In genomic region chr12:112183141-112183581, GRCh38 we compare ENCODE assay signal across 9 cellular contexts. TPM values are rescaled to one million over a fixed set of nuclear protein-coding genes. Genes with fewer than 3 reads are reported as not detected.
DNase-seq lines count a peak whose midpoint lies in the region; ATAC-seq and TF ChIP-seq lines count a peak whose summit lies in the region.
"Had no signal": no experiment of that assay in that cellular context is flagged by ENCODE, and none has a peak within 500 bp of the region (broad histone marks: within the 10 kb centered on the region; RNA-seq: fewer than 3 reads in every experiment).

No MANE protein-coding gene starts in this region.

- no peaks in the 10 kb centered on the region for H3K27me3 Mint-ChIP-seq in activated T-helper 1 cell treated with anti-CD3 and anti-CD28 coated beads, Interleukin-12 subunit alpha, Interleukin-12 subunit beta, Interleukin-2, Interleukin-4 antibody, amounts not matched to agents 30 ng/mL and 10 ng/mL and 1 ng/mL, durations not matched to agents 14 hours and 24 hours and 36 hours (ENCODE audit: insufficient read depth)

- peak overlapping the region; percentile 82 for H3K27ac ChIP-seq in layer of hippocampus (ENCODE audit: low read depth, low read length)
- H3K27ac ChIP-seq: cardiac muscle cell had no signal

- ATAC-seq in GM21825 (IDR thresholded peaks at IDR 0.05; ENCODE audit: unreplicated experiment) (peak; percentile 57), GM19455 (IDR thresholded peaks at IDR 0.05; ENCODE audit: unreplicated experiment) (no peak)

- no peaks in the 10 kb centered on the region for H3K9me3 Mint-ChIP-seq in activated T-helper 1 cell treated with anti-CD3 and anti-CD28 coated beads, Interleukin-12 subunit alpha, Interleukin-12 subunit beta, Interleukin-2, Interleukin-4 antibody, amounts not matched to agents 30 ng/mL and 10 ng/mL and 1 ng/mL, durations not matched to agents 14 hours and 24 hours and 36 hours

- H3K4me3 Mint-ChIP-seq in activated T-helper 1 cell treated with anti-CD3 and anti-CD28 coated beads, Interleukin-12 subunit alpha, Interleukin-12 subunit beta, Interleukin-2, Interleukin-4 antibody, amounts not matched to agents 30 ng/mL and 10 ng/mL and 1 ng/mL, durations not matched to agents 14 hours and 24 hours and 36 hours: no peak overlapping the region

- intact Hi-C loops in activated T-helper 1 cell treated with anti-CD3 and anti-CD28 coated beads, Interleukin-12 subunit alpha, Interleukin-12 subunit beta, Interleukin-2, Interleukin-4 antibody, amounts not matched to agents 30 ng/mL and 10 ng/mL and 1 ng/mL, durations not matched to agents 14 hours and 24 hours and 36 hours (cut with micrococcal nuclease): loop anchor here (1.0 to 2.0 kb wide), 2 partner anchors 52 to 204 kb away; no protein-coding TSS in a partner anchor
- intact Hi-C loops in cardiac septum (cut with DNase I): no loop called here

- DNase-seq in AG08396 (ENCODE audit: low spot score) (peak; percentile 84), SHP77 treated with DMSO at 0.1 percent for 48 hours (lab: John Stamatoyannopoulos, UW) (no peak), HEK293T (ENCODE audit: extremely low spot score) (no peak), cardiac septum (ENCODE audit: low spot score) (no peak)
- no peak for DNase-seq in activated T-helper 1 cell treated with anti-CD3 and anti-CD28 coated beads, Interleukin-12 subunit alpha, Interleukin-12 subunit beta, Interleukin-2, Interleukin-4 antibody, amounts not matched to agents 30 ng/mL and 10 ng/mL and 1 ng/mL, durations not matched to agents 14 hours and 24 hours and 36 hours (ENCODE audit: low spot score)

- POLR2A ChIA-PET in HEK293T (lab: Yijun Ruan, JAX): no interaction called here

- CTCF ChIA-PET in HEK293T (lab: Yijun Ruan, JAX): no interaction called here

- peaks cover 21% of the 10 kb centered on the region for H3K36me3 Mint-ChIP-seq in activated T-helper 1 cell treated with anti-CD3 and anti-CD28 coated beads, Interleukin-12 subunit alpha, Interleukin-12 subunit beta, Interleukin-2, Interleukin-4 antibody, amounts not matched to agents 30 ng/mL and 10 ng/mL and 1 ng/mL, durations not matched to agents 14 hours and 24 hours and 36 hours (ENCODE audit: low read depth)

- H3K27me3 ChIP-seq in layer of hippocampus (ENCODE audit: control insufficient read depth, insufficient read depth, low read length): no peaks in the 10 kb centered on the region
- H3K27me3 ChIP-seq: cardiac muscle cell had no signal

- peaks cover 13% of the 10 kb centered on the region for H3K4me1 Mint-ChIP-seq in activated T-helper 1 cell treated with anti-CD3 and anti-CD28 coated beads, Interleukin-12 subunit alpha, Interleukin-12 subunit beta, Interleukin-2, Interleukin-4 antibody, amounts not matched to agents 30 ng/mL and 10 ng/mL and 1 ng/mL, durations not matched to agents 14 hours and 24 hours and 36 hours (ENCODE audit: low read depth)

- peak overlapping the region; percentile 19 for H3K27ac Mint-ChIP-seq in activated T-helper 1 cell treated with anti-CD3 and anti-CD28 coated beads, Interleukin-12 subunit alpha, Interleukin-12 subunit beta, Interleukin-2, Interleukin-4 antibody, amounts not matched to agents 30 ng/mL and 10 ng/mL and 1 ng/mL, durations not matched to agents 14 hours and 24 hours and 36 hours

TF ChIP-seq in HEK293T, 16 proteins besides CTCF, POLR2A, EP300 and RAD21:
- TF ChIP-seq SUZ12 (IDR thresholded peaks at IDR 0.05): no peak
- no peak for TF ChIP-seq FOXM1 (IDR thresholded peaks at IDR 0.05; ENCODE audit: borderline replicate concordance)
- TF ChIP-seq ZNF384 (IDR thresholded peaks at IDR 0.05): no peak
- TF ChIP-seq CTBP1 (IDR thresholded peaks at IDR 0.05; ENCODE audit: borderline replicate concordance): no peak
- no peak for TF ChIP-seq TARDBP (IDR thresholded peaks at IDR 0.05)
- no peak for TF ChIP-seq HDGF (IDR thresholded peaks at IDR 0.05; ENCODE audit: borderline replicate concordance)
- TF ChIP-seq FOXK2 (IDR thresholded peaks at IDR 0.05): no peak
- no peak for TF ChIP-seq LEF1 (IDR thresholded peaks at IDR 0.05; ENCODE audit: borderline replicate concordance)
- TF ChIP-seq FOXA1 (IDR thresholded peaks at IDR 0.05): no peak
- TF ChIP-seq L3MBTL2 (conservative IDR thresholded peaks at IDR 0.05): no peak
- no peak for TF ChIP-seq ELF4 (IDR thresholded peaks at IDR 0.05)
- TF ChIP-seq SP1 (IDR thresholded peaks at IDR 0.05): no peak
- no peak for TF ChIP-seq ARNT (IDR thresholded peaks at IDR 0.05)
- TF ChIP-seq BHLHE40 (IDR thresholded peaks at IDR 0.05; ENCODE audit: borderline replicate concordance): no peak
- TF ChIP-seq PKNOX1 (IDR thresholded peaks at IDR 0.05): no peak
- TF ChIP-seq NFRKB (IDR thresholded peaks at IDR 0.05): no peak

RNA-seq across cellular contexts. Expression of gene TRAFD1, which starts 57.8 kb away (rescaled TPM):
- 46.5 and 46.7 TPM in 2 replicates for total RNA-seq in activated T-helper 1 cell treated with anti-CD3 and anti-CD28 coated beads, Interleukin-12 subunit alpha, Interleukin-12 subunit beta, Interleukin-2, Interleukin-4 antibody, amounts not matched to agents 30 ng/mL and 10 ng/mL and 1 ng/mL, durations not matched to agents 14 hours and 24 hours and 36 hours
- 32.3 TPM for total RNA-seq in cardiac septum
